1 cellular context compared by ENCODE assay signal in genomic region chr1:116418091-116418830, GRCh38.
TF ChIP-seq lines count a peak whose summit lies in the region.

No MANE protein-coding gene starts in this region.

TF ChIP-seq in HepG2, 621 proteins besides CTCF, POLR2A, EP300 and RAD21 (continued from another document and continues in another):
- TF ChIP-seq CSRNP2 (CRISPR knock-in tag; conservative IDR thresholded peaks at IDR 0.05; ENCODE audit: low read depth) (no peak), ZNF337 (CRISPR knock-in tag; IDR thresholded peaks at IDR 0.05; ENCODE audit: borderline replicate concordance, low read depth) (no peak), ZNF704 (CRISPR knock-in tag; IDR thresholded peaks at IDR 0.05; ENCODE audit: borderline replicate concordance) (0 out of 2 replicates have a peak, but pooled peaks have one; percentile 48), FOXM1 (CRISPR knock-in tag; IDR thresholded peaks at IDR 0.05) (no peak), MBD4 (IDR thresholded peaks at IDR 0.05; ENCODE audit: borderline replicate concordance, low read length) (no peak), GMEB1 (CRISPR knock-in tag; IDR thresholded peaks at IDR 0.05; ENCODE audit: borderline replicate concordance) (peak; percentile 79; the same call in 1 of the 2 replicates), ZNF644 (CRISPR knock-in tag; IDR thresholded peaks at IDR 0.05; ENCODE audit: low read depth) (0 out of 2 replicates have a peak, but pooled peaks have one; percentile 48), MXD1 (CRISPR knock-in tag; IDR thresholded peaks at IDR 0.05) (peak; percentile 83), POLR2G (IDR thresholded peaks at IDR 0.05; ENCODE audit: low read depth, low read length) (peak; percentile 94), ZNF407 (CRISPR knock-in tag; IDR thresholded peaks at IDR 0.05; ENCODE audit: not compliant biosample characterization) (no peak), PRDM10 (CRISPR knock-in tag; IDR thresholded peaks at IDR 0.05; ENCODE audit: low read depth) (peak; percentile 59; the same call in 1 of the 2 replicates), WIZ (CRISPR knock-in tag; IDR thresholded peaks at IDR 0.05) (peak; percentile 57; the same call in 1 of the 2 replicates), GABPB1 (CRISPR knock-in tag; IDR thresholded peaks at IDR 0.05) (peak; percentile 93), CBX2 (IDR thresholded peaks at IDR 0.05; ENCODE audit: low read depth, low read length) (no peak), CBX2 (CRISPR knock-in tag; IDR thresholded peaks at IDR 0.05; ENCODE audit: low read depth) (no peak), ZNF264 (CRISPR knock-in tag; IDR thresholded peaks at IDR 0.05) (no peak), FOXA3 (CRISPR knock-in tag; IDR thresholded peaks at IDR 0.05) (peak; percentile 64), ZNF580 (CRISPR knock-in tag; IDR thresholded peaks at IDR 0.05; ENCODE audit: borderline replicate concordance, low read depth) (peak; percentile 81; the same call in 1 of the 2 replicates), NRL (CRISPR knock-in tag; IDR thresholded peaks at IDR 0.05; ENCODE audit: borderline replicate concordance) (peak; percentile 98), CBFB (CRISPR knock-in tag; IDR thresholded peaks at IDR 0.05) (peak; percentile 90), ZBTB10 (CRISPR knock-in tag; IDR thresholded peaks at IDR 0.05; ENCODE audit: borderline replicate concordance) (0 out of 2 replicates have a peak, but pooled peaks have one; percentile 69), SAFB2 (CRISPR knock-in tag; IDR thresholded peaks at IDR 0.05; ENCODE audit: borderline replicate concordance, low read depth) (no peak), SIX1 (CRISPR knock-in tag; IDR thresholded peaks at IDR 0.05; ENCODE audit: borderline replicate concordance) (no peak), ZNF180 (CRISPR knock-in tag; IDR thresholded peaks at IDR 0.05; ENCODE audit: borderline replicate concordance, low read depth) (no peak), HIVEP1 (CRISPR knock-in tag; IDR thresholded peaks at IDR 0.05) (peak; percentile 64), CREM (IDR thresholded peaks at IDR 0.05) (no peak), CREM (CRISPR knock-in tag; IDR thresholded peaks at IDR 0.05) (no peak), ZNF543 (CRISPR knock-in tag; IDR thresholded peaks at IDR 0.05) (no peak), NCOA2 (CRISPR knock-in tag; IDR thresholded peaks at IDR 0.05) (peak; percentile 49; the same call in 1 of the 2 replicates), PLSCR1 (CRISPR knock-in tag; IDR thresholded peaks at IDR 0.05; ENCODE audit: borderline replicate concordance) (no peak), HOMEZ (CRISPR knock-in tag; IDR thresholded peaks at IDR 0.05; ENCODE audit: low read depth) (0 out of 2 replicates have a peak, but pooled peaks have one; percentile 43), ZNF282 (IDR thresholded peaks at IDR 0.05; ENCODE audit: partially characterized antibody) (no peak)
